Comparison of ENCODE assay signal across 8 cellular contexts in the genomic region with DNA sequence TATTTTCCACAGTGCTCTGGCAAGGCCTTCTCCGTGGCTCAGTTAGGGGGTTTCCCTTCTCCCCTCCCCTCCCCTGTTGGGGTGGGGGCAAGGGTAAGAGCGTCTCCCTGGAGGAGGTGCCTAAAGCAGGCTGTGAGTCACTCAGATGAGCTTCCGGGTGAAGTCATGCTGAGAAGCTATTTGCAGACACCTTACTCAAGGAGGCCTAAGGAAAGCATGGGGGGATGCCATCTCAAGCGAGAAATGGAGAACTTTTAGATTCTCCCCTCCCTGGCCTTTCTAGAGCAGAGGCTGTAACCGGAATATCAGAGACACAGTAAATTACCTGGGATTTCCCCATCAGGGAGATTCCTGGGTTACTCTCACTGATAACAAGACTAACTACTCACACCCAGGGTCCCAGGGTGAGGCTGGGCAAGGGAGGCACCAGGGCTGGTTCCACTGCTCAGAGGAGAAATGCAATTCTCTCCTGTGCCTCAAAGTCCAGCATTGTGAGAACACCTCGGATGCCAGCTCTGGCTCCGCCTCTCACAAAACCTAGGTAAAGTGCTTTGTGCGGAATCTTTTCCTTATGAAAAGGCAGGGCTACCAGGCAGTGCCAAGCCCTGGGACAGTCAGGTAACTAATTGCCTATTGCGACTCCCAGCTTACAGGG.
DNase-seq lines count a peak whose midpoint lies in the region; ATAC-seq lines count a peak whose summit lies in the region.

No MANE protein-coding gene starts in this region.

- ATAC-seq in GM19035 (IDR thresholded peaks at IDR 0.05; ENCODE audit: unreplicated experiment) (peak; percentile 75), HG03064 (IDR thresholded peaks at IDR 0.05; ENCODE audit: low read depth, unreplicated experiment) (peak; percentile 69)

- DNase-seq in RPMI7951 (ENCODE audit: low read depth) = peak; percentile 58
- DNase-seq in activated effector memory CD4-positive, alpha-beta T cell treated with Interleukin-2 at 50 U/mL for 16 hours = peak; percentile 55
- peak; percentile 98 for DNase-seq in kidney tubule cell (ENCODE audit: low spot score)
- peak; percentile 43 for DNase-seq in stimulated activated CD8-positive, alpha-beta memory T cell treated with anti-CD3 and anti-CD28 coated beads, Interleukin-7, amount 100 ng/mL, for 24 hours (ENCODE audit: low read depth)
- no peak for DNase-seq in foreskin melanocyte
- no peak for DNase-seq in GOT3 (lab: John Stamatoyannopoulos, UW)

Comparison
In these comparisons a context has a peak if more than half of its experiments do, and no peak if none do; other contexts are left out.
1. DNase-seq: peak in RPMI7951 (single experiment), activated effector memory CD4-positive, alpha-beta T cell treated with Interleukin-2 at 50 U/mL for 16 hours (single experiment), kidney tubule cell (single experiment) and stimulated activated CD8-positive, alpha-beta memory T cell treated with anti-CD3 and anti-CD28 coated beads, Interleukin-7, amount 100 ng/mL, for 24 hours (single experiment); none in foreskin melanocyte (single experiment) and GOT3 (single experiment).